In the genomic region with DNA sequence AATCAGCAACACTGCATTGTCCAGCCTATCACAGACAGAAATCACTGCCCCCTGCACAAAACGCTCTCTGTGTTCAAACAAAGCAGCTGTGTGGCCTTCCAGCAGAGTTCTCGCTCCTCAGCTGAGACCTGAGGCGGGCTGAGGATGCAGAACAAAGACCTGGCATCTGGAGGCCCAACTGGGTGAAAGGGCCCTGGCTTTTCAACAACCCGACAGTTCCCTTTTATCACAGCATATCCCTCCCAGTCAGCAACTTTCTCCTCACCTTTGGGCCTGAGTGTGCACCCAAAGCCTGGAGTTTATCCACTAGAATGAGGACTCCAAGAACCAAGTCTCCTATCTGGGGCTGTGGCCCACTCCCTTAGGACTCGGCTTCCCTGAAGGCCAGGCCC, we compare ENCODE assay signal across 1 cellular context.
TF ChIP-seq lines count a peak whose summit lies in the region.

No MANE protein-coding gene starts in this region.

TF ChIP-seq in GM23338, 12 proteins besides CTCF, POLR2A, EP300 and RAD21 (continued from another document):
- TF ChIP-seq REST (IDR thresholded peaks at IDR 0.05; ENCODE audit: unreplicated experiment), result no peak
